1 cellular context compared by ENCODE assay signal in genomic region chr4:138736362-138736761, GRCh38.
TF ChIP-seq lines count a peak whose summit lies in the region.

No MANE protein-coding gene starts in this region.

TF ChIP-seq in SK-N-SH, 30 proteins besides CTCF, POLR2A, EP300 and RAD21:
- TF ChIP-seq TCF12 (IDR thresholded peaks at IDR 0.05), result peak; percentile 57
- TF ChIP-seq, protein P1, sequence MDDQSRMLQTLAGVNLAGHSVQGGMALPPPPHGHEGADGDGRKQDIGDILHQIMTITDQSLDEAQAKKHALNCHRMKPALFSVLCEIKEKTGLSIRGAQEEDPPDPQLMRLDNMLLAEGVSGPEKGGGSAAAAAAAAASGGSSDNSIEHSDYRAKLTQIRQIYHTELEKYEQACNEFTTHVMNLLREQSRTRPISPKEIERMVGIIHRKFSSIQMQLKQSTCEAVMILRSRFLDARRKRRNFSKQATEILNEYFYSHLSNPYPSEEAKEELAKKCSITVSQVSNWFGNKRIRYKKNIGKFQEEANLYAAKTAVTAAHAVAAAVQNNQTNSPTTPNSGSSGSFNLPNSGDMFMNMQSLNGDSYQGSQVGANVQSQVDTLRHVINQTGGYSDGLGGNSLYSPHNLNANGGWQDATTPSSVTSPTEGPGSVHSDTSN (IDR thresholded peaks at IDR 0.05), result peak; percentile 41; the same call in 1 of the 2 replicates
- no peak for TF ChIP-seq SMC3 (IDR thresholded peaks at IDR 0.05; ENCODE audit: low read depth, low read length)
- TF ChIP-seq, protein P2, sequence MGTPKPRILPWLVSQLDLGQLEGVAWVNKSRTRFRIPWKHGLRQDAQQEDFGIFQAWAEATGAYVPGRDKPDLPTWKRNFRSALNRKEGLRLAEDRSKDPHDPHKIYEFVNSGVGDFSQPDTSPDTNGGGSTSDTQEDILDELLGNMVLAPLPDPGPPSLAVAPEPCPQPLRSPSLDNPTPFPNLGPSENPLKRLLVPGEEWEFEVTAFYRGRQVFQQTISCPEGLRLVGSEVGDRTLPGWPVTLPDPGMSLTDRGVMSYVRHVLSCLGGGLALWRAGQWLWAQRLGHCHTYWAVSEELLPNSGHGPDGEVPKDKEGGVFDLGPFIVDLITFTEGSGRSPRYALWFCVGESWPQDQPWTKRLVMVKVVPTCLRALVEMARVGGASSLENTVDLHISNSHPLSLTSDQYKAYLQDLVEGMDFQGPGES (IDR thresholded peaks at IDR 0.05; ENCODE audit: low read depth, low read length), result no peak
- TF ChIP-seq RFX5 (IDR thresholded peaks at IDR 0.05; ENCODE audit: low read length), result no peak
- no peak for TF ChIP-seq TEAD4 (IDR thresholded peaks at IDR 0.05; ENCODE audit: borderline replicate concordance, insufficient read depth)
- TF ChIP-seq JUND (IDR thresholded peaks at IDR 0.05), result peak; percentile 76
- TF ChIP-seq FOSL2 (IDR thresholded peaks at IDR 0.05; ENCODE audit: borderline replicate concordance, low read depth), result peak; percentile 90
- TF ChIP-seq FOXM1 (IDR thresholded peaks at IDR 0.05; ENCODE audit: low read depth), result 0 out of 2 replicates have a peak, but pooled peaks have one; percentile 41
